ENCODE assay signal across 1 cellular context in genomic region chr6:107870379-107870778, GRCh38.
TF ChIP-seq lines count a peak whose summit lies in the region.

No MANE protein-coding gene starts in this region.

TF ChIP-seq in HepG2, 621 proteins besides CTCF, POLR2A, EP300 and RAD21:
- TF ChIP-seq ZNF775 (CRISPR knock-in tag; IDR thresholded peaks at IDR 0.05; ENCODE audit: borderline replicate concordance), result no peak
- no peak for TF ChIP-seq ZKSCAN8 (CRISPR knock-in tag; IDR thresholded peaks at IDR 0.05; ENCODE audit: borderline replicate concordance)
- no peak for TF ChIP-seq ZNF12 (CRISPR knock-in tag; IDR thresholded peaks at IDR 0.05)
- TF ChIP-seq SP5 (CRISPR knock-in tag; IDR thresholded peaks at IDR 0.05; ENCODE audit: borderline replicate concordance, low read depth), result no peak
- TF ChIP-seq THAP11 (CRISPR knock-in tag; IDR thresholded peaks at IDR 0.05), result no peak
- no peak for TF ChIP-seq JUND (CRISPR knock-in tag; IDR thresholded peaks at IDR 0.05)
